ENCODE assay signal across 17 cellular contexts in the genomic region with DNA sequence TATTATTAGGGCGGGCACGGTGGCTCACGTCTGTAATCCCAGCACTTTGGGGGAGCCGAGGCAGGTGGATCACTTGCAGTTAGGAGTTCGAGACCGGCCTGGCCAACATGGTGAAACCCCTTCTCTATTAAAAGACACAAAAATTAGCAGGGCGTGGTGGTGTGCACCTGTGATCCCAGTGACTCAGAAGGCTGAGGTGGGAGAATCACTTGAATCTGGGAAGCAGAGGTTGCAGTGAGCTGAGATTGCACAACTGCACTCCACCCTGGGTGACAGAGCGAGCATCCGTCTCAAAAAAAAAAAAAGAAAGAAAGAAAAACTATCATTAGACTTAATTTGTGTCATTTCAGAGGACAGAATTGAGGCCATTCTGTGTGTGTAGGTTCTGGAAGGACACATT.
"Had no signal": no experiment of that assay in that cellular context is flagged by ENCODE, and none has a peak within 500 bp of the region (broad histone marks: within the 10 kb centered on the region; RNA-seq: fewer than 3 reads in every experiment).

No MANE protein-coding gene starts in this region.

- DNase-seq: islet precursor cell; left ventricle myocardium inferior; mesendoderm; naive thymus-derived CD4-positive, alpha-beta T cell; ovary; retina; right cardiac atrium; small intestine; spleen; stimulated activated CD4-positive, alpha-beta T cell treated with anti-CD3 and anti-CD28 coated beads, Interleukin-4, amount 100 ng/mL, for 24 hours; stimulated activated naive CD4-positive, alpha-beta T cell; uterus had no signal

- H3K4me1 ChIP-seq: spleen, suprapubic skin, uterus had no signal

- H3K36me3 ChIP-seq: left ventricle myocardium inferior, ovary, spleen, suprapubic skin, thoracic aorta, tibial nerve, uterus had no signal

- H3K27me3 ChIP-seq: hepatocyte, ovary, spleen, suprapubic skin, tibial nerve, uterus had no signal

- FAIRE-seq: small intestine had no signal

- H3K27ac ChIP-seq: hepatocyte, ovary, spleen, uterus had no signal

- H3K4me3 ChIP-seq: hepatocyte, left ventricle myocardium inferior, lung, ovary, spleen, suprapubic skin, tibial nerve, uterus had no signal

- H3K9me3 ChIP-seq: ovary, suprapubic skin, thoracic aorta, uterus had no signal
